Comparison of ENCODE assay signal across 9 cellular contexts in genomic region chr19:7366701-7367420, GRCh38. TPM values are rescaled to one million over a fixed set of nuclear protein-coding genes. Genes with fewer than 3 reads are reported as not detected.
DNase-seq lines count a peak whose midpoint lies in the region; ATAC-seq and TF ChIP-seq lines count a peak whose summit lies in the region.
"Had no signal": no experiment of that assay in that cellular context is flagged by ENCODE, and none has a peak within 500 bp of the region (broad histone marks: within the 10 kb centered on the region; RNA-seq: fewer than 3 reads in every experiment).

No MANE protein-coding gene starts in this region.

- H3K9me3 ChIP-seq in OCI-LY7 (ENCODE audit: low read length), result no peaks in the 10 kb centered on the region
- no peaks in the 10 kb centered on the region for H3K9me3 ChIP-seq in neutrophil
- H3K9me3 ChIP-seq: HAP-1 had no signal

- H3K4me3 ChIP-seq in OCI-LY7 (ENCODE audit: low read depth, low read length, poor library complexity, severe bottlenecking) (no peak overlapping the region), neutrophil (ENCODE audit: low read depth in 1 of 2, low read length in 1 of 2) (no peak overlapping the region)
- H3K4me3 ChIP-seq: HAP-1 had no signal

- H3K4me2 ChIP-seq in OCI-LY7 (ENCODE audit: low read length), result no peak overlapping the region

- peaks cover 90% of the 10 kb centered on the region for H3K36me3 ChIP-seq in OCI-LY7 (ENCODE audit: insufficient read depth, low read length)
- H3K36me3 ChIP-seq in neutrophil, result peaks cover 88% of the 10 kb centered on the region
- H3K36me3 ChIP-seq: HAP-1 had no signal

- peaks cover 5% of the 10 kb centered on the region; the same call in 1 of the 2 replicates for H4K20me1 ChIP-seq in OCI-LY7 (ENCODE audit: insufficient read depth, low read length)

- no peaks in the 10 kb centered on the region for H3K9me2 ChIP-seq in OCI-LY7 (ENCODE audit: insufficient read depth, low read length)

- CTCF ChIA-PET in OCI-LY7 (lab: Charles Lee; ENCODE audit: unreplicated experiment), result interaction anchor here (0.5 to 1.0 kb wide), 2 partner anchors 16 to 554 kb away, joined by 3 to 10 read pairs; partner anchors contain the start of gene SNAPC2

- BruUV-seq in OCI-LY7 (replicated peaks; lab: Mats Ljungman, UMichigan), result TSS peak; percentile 25

- H2AFZ ChIP-seq in OCI-LY7 (ENCODE audit: low read length), result no peak overlapping the region

- H3K79me2 ChIP-seq in OCI-LY7 (ENCODE audit: insufficient read depth, low read depth, low read length), result peaks cover 31% of the 10 kb centered on the region; the same call in 1 of the 2 replicates

- POLR2A ChIA-PET in OCI-LY7 (lab: Charles Lee), result interaction anchor here (0.6 to 0.7 kb wide), 2 partner anchors 14 to 156 kb away, joined by 3 read pairs; no protein-coding TSS in a partner anchor

- H3K27me3 ChIP-seq in neutrophil, result no peaks in the 10 kb centered on the region

- H3K4me1 ChIP-seq in OCI-LY7 (ENCODE audit: insufficient read depth, low read length, poor library complexity, severe bottlenecking) (peaks cover 9% of the 10 kb centered on the region), neutrophil (ENCODE audit: control insufficient read depth in 1 of 2, insufficient read depth in 1 of 2, low read depth in 1 of 2, low read length in 1 of 2) (peaks cover 3 to 4% of the 10 kb centered on the region in 2 experiments)
- H3K4me1 ChIP-seq: HAP-1 had no signal

- H3K27ac ChIP-seq in OCI-LY7 (ENCODE audit: low read depth, low read length, poor library complexity, severe bottlenecking) (peak overlapping the region; percentile 24), neutrophil (no peak overlapping the region)

- TF ChIP-seq CTCF in OCI-LY7 (conservative IDR thresholded peaks at IDR 0.05; ENCODE audit: low read length) (peak; percentile 84), neutrophil (IDR thresholded peaks at IDR 0.05) (peak; percentile 12)

- DNase-seq in stimulated activated CD4-positive, alpha-beta T cell treated with anti-CD3 and anti-CD28 coated beads, Interleukin-15, amount 100 ng/mL, for 24 hours, result peak; percentile 49
- DNase-seq in stimulated activated CD4-positive, alpha-beta T cell treated with anti-CD3 and anti-CD28 coated beads, Interleukin-12 subunit alpha, Interleukin-12 subunit beta, amount 100 ng/mL, for 4 hours, result no peak
- DNase-seq in OCI-LY7 (ENCODE audit: low spot score) (peak; percentile 69), cerebellar cortex (ENCODE audit: low spot score) (peak; percentile 18), mesenteric fat pad (ENCODE audit: low spot score) (no peak), middle frontal gyrus (ENCODE audit: extremely low spot score, low spot score) (no peak)

- ATAC-seq in GM19395 (IDR thresholded peaks at IDR 0.05; ENCODE audit: unreplicated experiment), result no peak

- intact Hi-C loops in OCI-LY7 (cut with micrococcal nuclease; ENCODE audit: unreplicated experiment), result no loop called here

RNA-seq across cellular contexts. Expression of gene ARHGEF18, which starts 18.1 kb away (rescaled TPM):
- 45.8 and 48.1 TPM in 2 replicates for total RNA-seq in OCI-LY7 (2014; rRNA removed; shearing (Covaris generic))
- total RNA-seq in OCI-LY7 (2022) (55.2 and 59.3 TPM in 2 replicates), mesenteric fat pad (18.4 TPM)

Comparison
In these comparisons a context has a peak if more than half of its experiments do, and no peak if none do; other contexts are left out.
1. DNase-seq: peak in stimulated activated CD4-positive, alpha-beta T cell treated with anti-CD3 and anti-CD28 coated beads, Interleukin-15, amount 100 ng/mL, for 24 hours (single experiment), OCI-LY7 (single experiment) and cerebellar cortex (single experiment); none in stimulated activated CD4-positive, alpha-beta T cell treated with anti-CD3 and anti-CD28 coated beads, Interleukin-12 subunit alpha, Interleukin-12 subunit beta, amount 100 ng/mL, for 4 hours (single experiment), mesenteric fat pad (single experiment) and middle frontal gyrus (single experiment).